Comparison of ENCODE assay signal across 26 cellular contexts in genomic region chr19:33900817-33901216, GRCh38.
A peak's percentile ranks its signal among the peaks of the same experiment; 100 is the strongest.
DNase-seq lines count a peak whose midpoint lies in the region; ATAC-seq, FAIRE-seq and TF ChIP-seq lines count a peak whose summit lies in the region.
"Had no signal": no experiment of that assay in that cellular context is flagged by ENCODE, and none has a peak within 500 bp of the region (broad histone marks: within the 10 kb centered on the region; RNA-seq: fewer than 3 reads in every experiment).

No MANE protein-coding gene starts in this region.

- H3K27ac Mint-ChIP-seq in endothelial cell (ENCODE audit: unreplicated experiment), result peak overlapping the region; percentile 20
- H3K27ac Mint-ChIP-seq: CD14-positive monocyte; CD4-positive, alpha-beta T cell; CD8-positive, alpha-beta memory T cell; H9 had no signal

- 57 to 58% methylated on average over 3 of the region's 3 CpGs for WGBS in heart right ventricle, 2 donors
- WGBS in A549 (ENCODE audit: missing lambda C conversion rate), result 8% methylated on average over 3 of the region's 3 CpGs
- WGBS in pancreas, 2 donors, result 19 to 29% methylated on average over 3 of the region's 3 CpGs

- H3K9me3 Mint-ChIP-seq in endothelial cell (ENCODE audit: unreplicated experiment), result no peaks in the 10 kb centered on the region

- TF ChIP-seq RAD21 in A549 (conservative IDR thresholded peaks at IDR 0.05 in 1 of 2, IDR thresholded peaks at IDR 0.05 in 1 of 2), result no peak

- H3K27me3 ChIP-seq in left ventricle myocardium inferior (ENCODE audit: low read depth) (peaks cover 39% of the 10 kb centered on the region), heart right ventricle (peaks cover 0 to 27% (median 15%) of the 10 kb centered on the region in 7 donors), pancreas (no peaks in the 10 kb centered on the region)

- H3K4me3 ChIP-seq in left ventricle myocardium inferior (no peak overlapping the region), heart right ventricle (no peak overlapping the region), A549 (no peak overlapping the region), pancreas (no peak overlapping the region)
- H3K4me3 ChIP-seq: BLaER1 treated with 17β-estradiol and CSF1 and Interleukin-3, amounts not matched to agents 10 nM and 100 nM; GM12878; GM23248 had no signal

- peaks cover 22% of the 10 kb centered on the region for H3K9me3 ChIP-seq in left ventricle myocardium inferior (replicated peaks)
- peaks cover 0 to 26% (median 12%) of the 10 kb centered on the region in 11 donors for H3K9me3 ChIP-seq in heart right ventricle
- peaks cover 34% of the 10 kb centered on the region for H3K9me3 ChIP-seq in A549
- no peaks in the 10 kb centered on the region for H3K9me3 ChIP-seq in pancreas
- H3K9me3 ChIP-seq: BE2C had no signal

- H3K4me1 Mint-ChIP-seq in endothelial cell (ENCODE audit: unreplicated experiment), result peaks cover 46% of the 10 kb centered on the region

- H3K36me3 Mint-ChIP-seq in endothelial cell (ENCODE audit: low read depth, unreplicated experiment), result peaks cover 3% of the 10 kb centered on the region
- H3K36me3 Mint-ChIP-seq: CD14-positive monocyte had no signal

- no peak for ATAC-seq in heart right ventricle
- ATAC-seq in A549, result no peak
- ATAC-seq in pancreas, result peak; percentile 58 to 81 (median 60)
- ATAC-seq: GM12878, HCT116 had no signal

- intact Hi-C loops in left ventricle myocardium inferior (cut with micrococcal nuclease), result no loop called here
- intact Hi-C loops in heart right ventricle (cut with DNase I), result loop anchor here in 1 of 10 donors (10.0 kb wide), 1 partner anchor 106 kb away; the partner anchor contains the start of gene KCTD15
- intact Hi-C loops in pancreas (cut with DNase I), result no loop called here

- FAIRE-seq in A549 (lab: Jason Lieb, UNC), result peak; percentile 65
- FAIRE-seq in pancreas (lab: Jason Lieb, UNC), result no peak
- FAIRE-seq: A204.1, D721Med, GM12878, GM19239 had no signal

- peaks cover 7% of the 10 kb centered on the region for H3K27me3 Mint-ChIP-seq in endothelial cell (ENCODE audit: unreplicated experiment)

- no peak overlapping the region for H3K4me2 ChIP-seq in A549
- H3K4me2 ChIP-seq: BLaER1 treated with 17β-estradiol and CSF1 and Interleukin-3, amounts not matched to agents 10 nM and 100 nM had no signal

- H3K4me3 Mint-ChIP-seq in endothelial cell (ENCODE audit: unreplicated experiment), result no peak overlapping the region
- H3K4me3 Mint-ChIP-seq: CD14-positive monocyte; CD4-positive, alpha-beta T cell; CD8-positive, alpha-beta memory T cell; H9 had no signal

- no peak for TF ChIP-seq EP300 in A549 (IDR thresholded peaks at IDR 0.05)

- TF ChIP-seq POLR2A in A549 (IDR thresholded peaks at IDR 0.05; ENCODE audit: low read length), result no peak

- DNase-seq in left ventricle myocardium inferior, result no peak
- DNase-seq in heart right ventricle, result no peak
- no peak for DNase-seq in A549 (ENCODE audit: low read depth in 1 of 2, low spot score in 1 of 2)
- DNase-seq in endothelial cell (ENCODE audit: low spot score), result no peak
- peak in 4 of 6 donors; percentile 62 to 89 (median 83) for DNase-seq in pancreas
- no peak for DNase-seq in NCI-H2029 (lab: John Stamatoyannopoulos, UW)
- DNase-seq in islet precursor cell, result no peak
- DNase-seq: ACHN; AML-193; BE2C; CD4-positive, alpha-beta T cell; CD8-positive, alpha-beta memory T cell; DMS 273 treated with DMSO at 0.1 percent for 48 hours; DMS79; EL; GDM1; GM23248; H9 had no signal

- no peak for TF ChIP-seq CTCF in left ventricle myocardium inferior (IDR thresholded peaks at IDR 0.05; ENCODE audit: borderline replicate concordance)
- no peak for TF ChIP-seq CTCF in heart right ventricle (IDR thresholded peaks at IDR 0.05)
- TF ChIP-seq CTCF in A549 (IDR thresholded peaks at IDR 0.05), result no peak
- TF ChIP-seq CTCF in endothelial cell (IDR thresholded peaks at IDR 0.05; ENCODE audit: unreplicated experiment), result no peak
- no peak for TF ChIP-seq CTCF in pancreas (IDR thresholded peaks at IDR 0.05)

- H3K27ac ChIP-seq in left ventricle myocardium inferior (replicated peaks) (peak overlapping the region; percentile 33), heart right ventricle (no peak overlapping the region), A549 (no peak overlapping the region), pancreas (peak overlapping the region; percentile 17 to 64 (median 44))
- H3K27ac ChIP-seq: 22Rv1; BLaER1 treated with 17β-estradiol and CSF1 and Interleukin-3, amounts not matched to agents 10 nM and 100 nM; GM23248 had no signal

- POLR2A ChIA-PET in A549 (lab: Yijun Ruan, JAX), result no interaction called here

- H3K4me1 ChIP-seq in left ventricle myocardium inferior (peaks cover 24% of the 10 kb centered on the region), heart right ventricle (peaks cover 0 to 29% (median 16%) of the 10 kb centered on the region in 9 donors), A549 (0 out of 3 replicates have a peak, but pooled peaks cover 3% of the 10 kb centered on the region), pancreas (peaks cover 17 to 26% (median 18%) of the 10 kb centered on the region in 3 donors)
- H3K4me1 ChIP-seq: BE2C had no signal

- H3K36me3 ChIP-seq in left ventricle myocardium inferior (no peaks in the 10 kb centered on the region), heart right ventricle (no peaks in the 10 kb centered on the region), pancreas (no peaks in the 10 kb centered on the region)
- H3K36me3 ChIP-seq: BE2C; BLaER1 treated with 17β-estradiol and CSF1 and Interleukin-3, amounts not matched to agents 10 nM and 100 nM had no signal

- CTCF ChIA-PET in A549 (lab: Yijun Ruan, JAX), result interaction anchor here (1.3 kb wide), 1 partner anchor 22 kb away, joined by 4 read pairs; no protein-coding TSS in a partner anchor

TF ChIP-seq in A549, 52 proteins besides CTCF, POLR2A, EP300 and RAD21:
- TF ChIP-seq HMGXB4 (CRISPR knock-in tag; IDR thresholded peaks at IDR 0.05; ENCODE audit: borderline replicate concordance), result no peak
- TF ChIP-seq EHF (CRISPR knock-in tag; IDR thresholded peaks at IDR 0.05), result no peak
- no peak for TF ChIP-seq FOSL2 (IDR thresholded peaks at IDR 0.05)
- TF ChIP-seq FOSL2 (CRISPR knock-in tag; IDR thresholded peaks at IDR 0.05), result no peak
- TF ChIP-seq, protein P1, sequence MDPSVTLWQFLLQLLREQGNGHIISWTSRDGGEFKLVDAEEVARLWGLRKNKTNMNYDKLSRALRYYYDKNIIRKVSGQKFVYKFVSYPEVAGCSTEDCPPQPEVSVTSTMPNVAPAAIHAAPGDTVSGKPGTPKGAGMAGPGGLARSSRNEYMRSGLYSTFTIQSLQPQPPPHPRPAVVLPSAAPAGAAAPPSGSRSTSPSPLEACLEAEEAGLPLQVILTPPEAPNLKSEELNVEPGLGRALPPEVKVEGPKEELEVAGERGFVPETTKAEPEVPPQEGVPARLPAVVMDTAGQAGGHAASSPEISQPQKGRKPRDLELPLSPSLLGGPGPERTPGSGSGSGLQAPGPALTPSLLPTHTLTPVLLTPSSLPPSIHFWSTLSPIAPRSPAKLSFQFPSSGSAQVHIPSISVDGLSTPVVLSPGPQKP (IDR thresholded peaks at IDR 0.05; ENCODE audit: low read depth, low read length), result no peak
- no peak for TF ChIP-seq SREBF2 (IDR thresholded peaks at IDR 0.05)
- TF ChIP-seq SMC3 (IDR thresholded peaks at IDR 0.05), result no peak
- TF ChIP-seq CHD4 (IDR thresholded peaks at IDR 0.05; ENCODE audit: borderline replicate concordance), result no peak
- TF ChIP-seq, protein P2, sequence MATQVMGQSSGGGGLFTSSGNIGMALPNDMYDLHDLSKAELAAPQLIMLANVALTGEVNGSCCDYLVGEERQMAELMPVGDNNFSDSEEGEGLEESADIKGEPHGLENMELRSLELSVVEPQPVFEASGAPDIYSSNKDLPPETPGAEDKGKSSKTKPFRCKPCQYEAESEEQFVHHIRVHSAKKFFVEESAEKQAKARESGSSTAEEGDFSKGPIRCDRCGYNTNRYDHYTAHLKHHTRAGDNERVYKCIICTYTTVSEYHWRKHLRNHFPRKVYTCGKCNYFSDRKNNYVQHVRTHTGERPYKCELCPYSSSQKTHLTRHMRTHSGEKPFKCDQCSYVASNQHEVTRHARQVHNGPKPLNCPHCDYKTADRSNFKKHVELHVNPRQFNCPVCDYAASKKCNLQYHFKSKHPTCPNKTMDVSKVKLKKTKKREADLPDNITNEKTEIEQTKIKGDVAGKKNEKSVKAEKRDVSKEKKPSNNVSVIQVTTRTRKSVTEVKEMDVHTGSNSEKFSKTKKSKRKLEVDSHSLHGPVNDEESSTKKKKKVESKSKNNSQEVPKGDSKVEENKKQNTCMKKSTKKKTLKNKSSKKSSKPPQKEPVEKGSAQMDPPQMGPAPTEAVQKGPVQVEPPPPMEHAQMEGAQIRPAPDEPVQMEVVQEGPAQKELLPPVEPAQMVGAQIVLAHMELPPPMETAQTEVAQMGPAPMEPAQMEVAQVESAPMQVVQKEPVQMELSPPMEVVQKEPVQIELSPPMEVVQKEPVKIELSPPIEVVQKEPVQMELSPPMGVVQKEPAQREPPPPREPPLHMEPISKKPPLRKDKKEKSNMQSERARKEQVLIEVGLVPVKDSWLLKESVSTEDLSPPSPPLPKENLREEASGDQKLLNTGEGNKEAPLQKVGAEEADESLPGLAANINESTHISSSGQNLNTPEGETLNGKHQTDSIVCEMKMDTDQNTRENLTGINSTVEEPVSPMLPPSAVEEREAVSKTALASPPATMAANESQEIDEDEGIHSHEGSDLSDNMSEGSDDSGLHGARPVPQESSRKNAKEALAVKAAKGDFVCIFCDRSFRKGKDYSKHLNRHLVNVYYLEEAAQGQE (IDR thresholded peaks at IDR 0.05), result no peak
- TF ChIP-seq CBX8 (IDR thresholded peaks at IDR 0.05), result no peak
- no peak for TF ChIP-seq HOXB13 (CRISPR knock-in tag; IDR thresholded peaks at IDR 0.05; ENCODE audit: low read depth)
- TF ChIP-seq CEBPB (IDR thresholded peaks at IDR 0.05), result no peak
- no peak for TF ChIP-seq ESRRA (IDR thresholded peaks at IDR 0.05; ENCODE audit: borderline replicate concordance, low read length)

Comparison
In these comparisons a context has a peak if more than half of its experiments do, and no peak if none do; other contexts are left out.
1. H3K27ac ChIP-seq: peak in left ventricle myocardium inferior (single experiment) and pancreas (4 of 4); none in heart right ventricle (0 of 10) and A549 (0 of 2).
2. DNase-seq: peak in pancreas (4 of 6); none in left ventricle myocardium inferior (single experiment), heart right ventricle (0 of 2), A549 (0 of 2), endothelial cell (single experiment), NCI-H2029 (single experiment) and islet precursor cell (single experiment).
3. ATAC-seq: peak in pancreas (4 of 4); none in heart right ventricle (0 of 8) and A549 (0 of 2).